In genomic region chr10:75407716-75408511, GRCh38 we compare ENCODE assay signal across 9 cellular contexts. TPM values are rescaled to one million over a fixed set of nuclear protein-coding genes. Genes with fewer than 3 reads are reported as not detected.
DNase-seq lines count a peak whose midpoint lies in the region; ATAC-seq, FAIRE-seq and TF ChIP-seq lines count a peak whose summit lies in the region.
"Had no signal": no experiment of that assay in that cellular context is flagged by ENCODE, and none has a peak within 500 bp of the region (broad histone marks: within the 10 kb centered on the region; RNA-seq: fewer than 3 reads in every experiment).

No MANE protein-coding gene starts in this region.

- peak overlapping the region; percentile 26 for H2AFZ ChIP-seq in keratinocyte (ENCODE audit: control insufficient read depth, low read length)

- no peak for ATAC-seq in GM21360 (IDR thresholded peaks at IDR 0.05; ENCODE audit: unreplicated experiment)

- H3K36me3 ChIP-seq in keratinocyte (ENCODE audit: control insufficient read depth in 2 of 2, extremely low read depth in 1 of 2, insufficient read depth in 2 of 2, low read length in 2 of 2), result peaks cover 0 to 2% of the 10 kb centered on the region in 2 experiments
- no peaks in the 10 kb centered on the region for H3K36me3 ChIP-seq in stomach

- H3K79me2 ChIP-seq in keratinocyte (ENCODE audit: control insufficient read depth, insufficient read depth, low read length), result no peaks in the 10 kb centered on the region

- H3K4me1 ChIP-seq in keratinocyte (ENCODE audit: control insufficient read depth, extremely low read depth, insufficient read depth, low read length) (peaks cover 37% of the 10 kb centered on the region), stomach (peaks cover 18 to 68% (median 65%) of the 10 kb centered on the region in 4 donors)

- no peaks in the 10 kb centered on the region for H3K9me1 ChIP-seq in keratinocyte (ENCODE audit: control insufficient read depth, extremely low read depth, insufficient read depth, low read length)

- H3K9me3 ChIP-seq in keratinocyte (ENCODE audit: control insufficient read depth, low read depth, low read length) (no peaks in the 10 kb centered on the region), stomach (no peaks in the 10 kb centered on the region)

- H3K4me3 ChIP-seq in keratinocyte (ENCODE audit: control insufficient read depth in 2 of 3, extremely low read depth in 1 of 3, insufficient read depth in 2 of 3, low read depth in 1 of 3, low read length in 3 of 3) (peak overlapping the region; percentile 64 to 87 (median 74)), stomach (peak overlapping the region; percentile 73 to 84 (median 80))

- peak overlapping the region; percentile 61 for H3K27ac ChIP-seq in keratinocyte (ENCODE audit: control insufficient read depth, insufficient read depth, low read length)
- peak overlapping the region; percentile 92 to 99 (median 95) for H3K27ac ChIP-seq in stomach

- DNase-seq in NCI-H748 (lab: John Stamatoyannopoulos, UW; ENCODE audit: unreplicated experiment), result peak; percentile 62
- DNase-seq in NCI-H748 treated with DMSO at 0.1 percent for 48 hours (lab: John Stamatoyannopoulos, UW), result no peak
- peak; percentile 65 for DNase-seq in astrocyte of the hippocampus (ENCODE audit: low read depth, low spot score)
- no peak for DNase-seq in keratinocyte (ENCODE audit: low read depth, low spot score)
- DNase-seq in stomach, result peak; percentile 55
- no peak for DNase-seq in stimulated activated CD4-positive, alpha-beta T cell treated with anti-CD3 and anti-CD28 coated beads, Interleukin-4, amount 100 ng/mL, for 1 hour
- DNase-seq in NCI-H774 (lab: John Stamatoyannopoulos, UW), result no peak

- no peak for TF ChIP-seq POLR2A in stomach (IDR thresholded peaks at IDR 0.05)

- intact Hi-C loops in stomach (cut with DNase I; ENCODE audit: low total_unique reads), result no loop called here

- H3K4me2 ChIP-seq in keratinocyte (ENCODE audit: control insufficient read depth, extremely low read depth, insufficient read depth, low read depth, low read length), result peak overlapping the region; percentile 85

- H4K20me1 ChIP-seq in keratinocyte (ENCODE audit: control insufficient read depth, extremely low read depth, insufficient read depth, low read length), result no peaks in the 10 kb centered on the region

- dilution Hi-C loops in keratinocyte (cut with MboI; ENCODE audit: extremely low pct_ligation_motif_present, low sequenced_read_pairs), result no loop called here

- peak overlapping the region; percentile 78 for H3K9ac ChIP-seq in keratinocyte (ENCODE audit: control insufficient read depth, extremely low read depth, insufficient read depth, low read length)

- TF ChIP-seq CTCF in keratinocyte (optimal IDR thresholded peaks at IDR 0.05 in 1 of 3, IDR thresholded peaks at IDR 0.05 in 1 of 3, conservative IDR thresholded peaks at IDR 0.05 in 1 of 3; ENCODE audit: extremely low read depth in 1 of 3, insufficient read depth in 2 of 3, low read length in 3 of 3) (peak in 1 of 3 experiments; percentile 26), stomach (IDR thresholded peaks at IDR 0.05) (no peak)

- no peak for TF ChIP-seq EP300 in stomach (IDR thresholded peaks at IDR 0.05)

- no peak for FAIRE-seq in keratinocyte (lab: Jason Lieb, UNC)
- FAIRE-seq: TTC549 had no signal

- H3K27me3 ChIP-seq in keratinocyte (ENCODE audit: control insufficient read depth, extremely low read depth, insufficient read depth, low read length) (no peaks in the 10 kb centered on the region), stomach (peaks cover 0 to 61% (median 0%) of the 10 kb centered on the region in 3 donors)

- 2 to 15% (median 8%) methylated on average over 56 to 68 of the region's 68 CpGs for WGBS in stomach, 5 donors

RNA-seq across cellular contexts. Expression of gene ZNF503, which starts 6.3 kb away (rescaled TPM):
- polyA plus RNA-seq in keratinocyte (1.5 to 3.1 TPM (median 2.8 TPM) in 3 replicates), stomach (10 to 100 TPM; 10.5 to 16.2 (median 15.1) TPM)
- 5.3 TPM for polyA plus RNA-seq in keratinocyte (2011; ENCODE audit: low read depth)
- 1.6 and 3.4 TPM in 2 replicates for polyA plus RNA-seq in keratinocyte (2011; cell fraction: cytosol; rRNA removed)
- 7.3 and 10.0 TPM in 2 replicates for polyA plus RNA-seq in keratinocyte (2011; cell fraction: nucleus; rRNA removed)
- 8.2 and 11.6 TPM in 2 replicates for polyA plus RNA-seq in keratinocyte (2012; ENCODE audit: low replicate concordance)
- polyA minus RNA-seq in keratinocyte, result 0.32 to 1.7 TPM (median 1.3 TPM) in 3 replicates
- polyA minus RNA-seq in keratinocyte (2011; cell fraction: cytosol; rRNA and poly(A)+ RNA removed), result 18.0 TPM
- polyA minus RNA-seq in keratinocyte (2011; cell fraction: nucleus; rRNA and poly(A)+ RNA removed), result 13.2 and 16.4 TPM in 2 replicates
- 10 to 100 TPM in 2 of 5 donors, 1 to 10 TPM in 3; 3.5 to 24.1 (median 8.2) TPM for total RNA-seq in stomach

RNA-seq across cellular contexts. Expression of gene LRMDA, which starts 23.5 kb away (rescaled TPM):
- polyA plus RNA-seq in keratinocyte (0.46 TPM in 1 of 3 replicates, not detected in the others), stomach (10 to 100 TPM; 16.9 to 30.2 (median 24.7) TPM)
- polyA plus RNA-seq in keratinocyte (2011; ENCODE audit: low read depth), result not detected
- polyA plus RNA-seq in keratinocyte (2011; cell fraction: cytosol; rRNA removed), result 0.32 TPM in 1 of 2 replicates, not detected in the other
- 0.60 TPM in 1 of 2 replicates, not detected in the other for polyA plus RNA-seq in keratinocyte (2011; cell fraction: nucleus; rRNA removed)
- not detected in 2 replicates for polyA plus RNA-seq in keratinocyte (2012; ENCODE audit: low replicate concordance)
- 1.0 TPM in 1 of 3 replicates, not detected in the others for polyA minus RNA-seq in keratinocyte
- not detected for polyA minus RNA-seq in keratinocyte (2011; cell fraction: cytosol; rRNA and poly(A)+ RNA removed)
- polyA minus RNA-seq in keratinocyte (2011; cell fraction: nucleus; rRNA and poly(A)+ RNA removed), result 2.6 TPM in 1 of 2 replicates, not detected in the other
- 10 to 100 TPM in 1 of 5 donors, 1 to 10 TPM in 3, not detected in 1; 1.3 to 13.6 (median 6.5) TPM for total RNA-seq in stomach

Comparison
In these comparisons a context has a peak if more than half of its experiments do, and no peak if none do; other contexts are left out.
1. DNase-seq: peak in NCI-H748 (single experiment), astrocyte of the hippocampus (single experiment) and stomach (single experiment); none in NCI-H748 treated with DMSO at 0.1 percent for 48 hours (single experiment), keratinocyte (single experiment), stimulated activated CD4-positive, alpha-beta T cell treated with anti-CD3 and anti-CD28 coated beads, Interleukin-4, amount 100 ng/mL, for 1 hour (single experiment) and NCI-H774 (single experiment).
2. RNA of gene LRMDA, which starts 23.5 kb away (polyA plus RNA-seq): 16.9 to 30.2 TPM in stomach; 0.32 to 0.60 TPM in keratinocyte; every median in the first group is over 10 times any median in the second.